13 cellular contexts compared by ENCODE assay signal in the genomic region with DNA sequence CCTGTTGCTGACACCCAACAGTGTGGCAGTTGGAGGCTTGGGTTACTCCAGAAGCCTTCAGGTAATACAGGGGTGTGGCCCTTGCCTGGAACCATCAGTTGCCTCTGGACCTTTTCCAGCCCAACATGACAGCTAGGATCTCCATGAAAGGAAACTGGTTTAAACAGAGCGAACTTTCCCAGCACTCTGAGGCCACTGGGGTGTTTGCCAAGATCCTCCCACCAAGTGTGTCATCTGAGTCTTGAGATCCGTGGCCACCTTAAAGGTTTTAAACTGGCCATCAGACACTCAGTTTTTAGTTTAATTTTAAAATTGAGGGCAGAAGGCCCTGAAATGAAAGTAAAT. TPM values are rescaled to one million over a fixed set of nuclear protein-coding genes. Genes with fewer than 3 reads are reported as not detected.
DNase-seq lines count a peak whose midpoint lies in the region; ATAC-seq and TF ChIP-seq lines count a peak whose summit lies in the region.
"Had no signal": no experiment of that assay in that cellular context is flagged by ENCODE, and none has a peak within 500 bp of the region (broad histone marks: within the 10 kb centered on the region; RNA-seq: fewer than 3 reads in every experiment).

No MANE protein-coding gene starts in this region.

- no peak overlapping the region for H3K4ac ChIP-seq in trophoblast cell (ENCODE audit: low read depth, low read length)

- H3K79me2 ChIP-seq in trophoblast cell (ENCODE audit: control insufficient read depth, insufficient read depth, low read length, poor library complexity), result no peaks in the 10 kb centered on the region

- no peak overlapping the region for H2BK5ac ChIP-seq in trophoblast cell (ENCODE audit: low read depth, low read length, poor library complexity)

- H3K27ac Mint-ChIP-seq in activated T-helper 2 cell treated with anti-CD3 and anti-CD28 coated beads, Interferon-gamma antibody, Interleukin-2, Interleukin-4, amounts not matched to agents 10 μg/mL and 5 μg/mL and 100 μg/mL, durations not matched to agents 14 hours and 24 hours and 36 hours, result no peak overlapping the region
- H3K27ac Mint-ChIP-seq: nephron progenitor cell had no signal

- peak overlapping the region in 3 of 4 donors; percentile 5 to 34 (median 22) for H3K4me3 ChIP-seq in esophagus squamous epithelium
- no peak overlapping the region for H3K4me3 ChIP-seq in trophoblast cell (ENCODE audit: low read depth, low read length)
- H3K4me3 ChIP-seq: tibial nerve had no signal

- H3K4me1 Mint-ChIP-seq in activated T-helper 2 cell treated with anti-CD3 and anti-CD28 coated beads, Interferon-gamma antibody, Interleukin-2, Interleukin-4, amounts not matched to agents 10 μg/mL and 5 μg/mL and 100 μg/mL, durations not matched to agents 14 hours and 24 hours and 36 hours (ENCODE audit: low read depth), result peaks cover 27% of the 10 kb centered on the region

- DNase-seq in ELR (ENCODE audit: low read depth), result peak; percentile 67
- peak; percentile 75 for DNase-seq in RPMI7951 (ENCODE audit: low read depth)
- DNase-seq in esophagus squamous epithelium (lab: John Stamatoyannopoulos, UW), result no peak
- no peak for DNase-seq in trophoblast cell
- DNase-seq in COR-L47 (lab: John Stamatoyannopoulos, UW), result no peak
- no peak for DNase-seq in activated T-helper 2 cell treated with anti-CD3 and anti-CD28 coated beads, Interferon-gamma antibody, Interleukin-2, Interleukin-4, amounts not matched to agents 10 μg/mL and 5 μg/mL and 100 μg/mL, durations not matched to agents 14 hours and 24 hours and 36 hours (ENCODE audit: low spot score)
- DNase-seq in NCI-H524 treated with DMSO at 0.1 percent for 48 hours (lab: John Stamatoyannopoulos, UW), result no peak
- DNase-seq: DMS79 had no signal

- H3K18ac ChIP-seq in trophoblast cell (ENCODE audit: low read length), result no peak overlapping the region

- H3K79me1 ChIP-seq in trophoblast cell (ENCODE audit: low read length), result no peaks in the 10 kb centered on the region

- intact Hi-C loops in esophagus squamous epithelium (cut with DNase I), result loop anchor here (10.0 kb wide), 1 partner anchor 257 kb away; the partner anchor contains the start of gene DUSP12
- intact Hi-C loops in activated T-helper 2 cell treated with anti-CD3 and anti-CD28 coated beads, Interferon-gamma antibody, Interleukin-2, Interleukin-4, amounts not matched to agents 10 μg/mL and 5 μg/mL and 100 μg/mL, durations not matched to agents 14 hours and 24 hours and 36 hours (cut with micrococcal nuclease), result loop anchor here (1.0 to 10.0 kb wide), 3 partner anchors 43 to 547 kb away; no protein-coding TSS in a partner anchor

- H2BK120ac ChIP-seq in trophoblast cell (ENCODE audit: insufficient read depth, low read length, poor library complexity), result no peak overlapping the region

- H3K9ac ChIP-seq in trophoblast cell (ENCODE audit: low read length), result peak overlapping the region; percentile 48

- H2BK12ac ChIP-seq in trophoblast cell (ENCODE audit: low read length), result no peak overlapping the region

- H3K9me3 Mint-ChIP-seq in activated T-helper 2 cell treated with anti-CD3 and anti-CD28 coated beads, Interferon-gamma antibody, Interleukin-2, Interleukin-4, amounts not matched to agents 10 μg/mL and 5 μg/mL and 100 μg/mL, durations not matched to agents 14 hours and 24 hours and 36 hours, result no peaks in the 10 kb centered on the region
- H3K9me3 Mint-ChIP-seq: central memory CD8-positive, alpha-beta T cell; nephron progenitor cell had no signal

- no peak overlapping the region for H2AFZ ChIP-seq in trophoblast cell (ENCODE audit: insufficient read depth, low read length, poor library complexity)

- TF ChIP-seq POLR2A in esophagus squamous epithelium (IDR thresholded peaks at IDR 0.05), result no peak

- H3K4me1 ChIP-seq in esophagus squamous epithelium, result peaks cover 3 to 14% (median 8%) of the 10 kb centered on the region in 3 donors
- H3K4me1 ChIP-seq in trophoblast cell (ENCODE audit: control insufficient read depth in 1 of 2, insufficient read depth in 2 of 2, low read length in 2 of 2), result no peaks in the 10 kb centered on the region

- no peak overlapping the region for H3K4me3 Mint-ChIP-seq in activated T-helper 2 cell treated with anti-CD3 and anti-CD28 coated beads, Interferon-gamma antibody, Interleukin-2, Interleukin-4, amounts not matched to agents 10 μg/mL and 5 μg/mL and 100 μg/mL, durations not matched to agents 14 hours and 24 hours and 36 hours (ENCODE audit: low read depth)
- H3K4me3 Mint-ChIP-seq: central memory CD8-positive, alpha-beta T cell; nephron progenitor cell had no signal

- H3K36me3 Mint-ChIP-seq in activated T-helper 2 cell treated with anti-CD3 and anti-CD28 coated beads, Interferon-gamma antibody, Interleukin-2, Interleukin-4, amounts not matched to agents 10 μg/mL and 5 μg/mL and 100 μg/mL, durations not matched to agents 14 hours and 24 hours and 36 hours (ENCODE audit: low read depth), result no peaks in the 10 kb centered on the region

- 11 to 15% methylated on average over 2 of the region's 2 CpGs for WGBS in esophagus squamous epithelium, 2 donors
- no CpG with 5 or more reads among the region's 2 CpGs for WGBS in trophoblast cell (ENCODE audit: extremely low coverage, insufficient coverage, insufficient read length)

- no peak overlapping the region for H4K91ac ChIP-seq in trophoblast cell (ENCODE audit: low read depth, low read length)

- no peak overlapping the region for H4K8ac ChIP-seq in trophoblast cell (ENCODE audit: low read depth, low read length)

- H3K27me3 ChIP-seq in esophagus squamous epithelium (peaks cover 0 to 69% (median 1%) of the 10 kb centered on the region in 4 donors), trophoblast cell (ENCODE audit: insufficient read depth, low read length) (no peaks in the 10 kb centered on the region)

- H4K12ac ChIP-seq in trophoblast cell (ENCODE audit: low read depth, low read length), result no peak overlapping the region

- H2AK5ac ChIP-seq in trophoblast cell (ENCODE audit: low read length), result no peak overlapping the region

- no peak for ATAC-seq in HG02970 (IDR thresholded peaks at IDR 0.05; ENCODE audit: low FRiP score, unreplicated experiment)

- peaks cover 43% of the 10 kb centered on the region for H3K27me3 Mint-ChIP-seq in activated T-helper 2 cell treated with anti-CD3 and anti-CD28 coated beads, Interferon-gamma antibody, Interleukin-2, Interleukin-4, amounts not matched to agents 10 μg/mL and 5 μg/mL and 100 μg/mL, durations not matched to agents 14 hours and 24 hours and 36 hours (ENCODE audit: low read depth)

- no peaks in the 10 kb centered on the region for H3K36me3 ChIP-seq in esophagus squamous epithelium
- no peaks in the 10 kb centered on the region for H3K36me3 ChIP-seq in trophoblast cell (ENCODE audit: control insufficient read depth in 1 of 2, insufficient read depth in 2 of 2, low read length in 2 of 2)
- H3K36me3 ChIP-seq: tibial nerve had no signal

- no peak overlapping the region for H3K23ac ChIP-seq in trophoblast cell (ENCODE audit: low read length)

- H3K9me3 ChIP-seq in esophagus squamous epithelium (no peaks in the 10 kb centered on the region), trophoblast cell (ENCODE audit: insufficient read depth, low read depth, low read length) (no peaks in the 10 kb centered on the region)
- H3K9me3 ChIP-seq: tibial nerve had no signal

- H3K27ac ChIP-seq in esophagus squamous epithelium (peak overlapping the region in 2 of 4 donors; percentile 48 to 62), trophoblast cell (ENCODE audit: low read depth, low read length) (no peak overlapping the region)

- no peak overlapping the region for H3K4me2 ChIP-seq in trophoblast cell (ENCODE audit: low read length)

- no peak overlapping the region for H3K14ac ChIP-seq in trophoblast cell (ENCODE audit: low read length)

- TF ChIP-seq CTCF in esophagus squamous epithelium (IDR thresholded peaks at IDR 0.05), result no peak

RNA-seq across cellular contexts. Expression of gene FCGR2A, which starts 17.8 kb away (rescaled TPM):
- total RNA-seq in RPMI7951 (2014; rRNA removed; shearing (Covaris generic)), result 0.68 and 2.9 TPM in 2 replicates
- 10 to 100 TPM in 2 of 4 donors, 1 to 10 TPM in 2; 4.3 to 33.9 (median 19.6) TPM for total RNA-seq in esophagus squamous epithelium
- polyA plus RNA-seq in trophoblast cell (2013), result 0.01 and 0.07 TPM in 2 replicates
- 0.50 and 0.60 TPM in 2 replicates for total RNA-seq in activated T-helper 2 cell treated with anti-CD3 and anti-CD28 coated beads, Interferon-gamma antibody, Interleukin-2, Interleukin-4, amounts not matched to agents 10 μg/mL and 5 μg/mL and 100 μg/mL, durations not matched to agents 14 hours and 24 hours and 36 hours
- total RNA-seq: T-helper 1 cell treated with Interleukin-12 subunit alpha and Interleukin-12 subunit beta and Interleukin-4 antibody, amounts not matched to agents 30 ng/mL and 1 ng/mL, for 36 hours had no signal

RNA-seq across cellular contexts. Expression of gene HSPA6, which starts 36.9 kb away (rescaled TPM):
- 0.12 TPM in 1 of 2 replicates, not detected in the other for total RNA-seq in RPMI7951 (2014; rRNA removed; shearing (Covaris generic))
- 1 to 10 TPM; 1.3 to 4.2 (median 3.2) TPM for total RNA-seq in esophagus squamous epithelium
- polyA plus RNA-seq in trophoblast cell (2013), result 2.1 and 2.6 TPM in 2 replicates
- 4.4 and 4.9 TPM in 2 replicates for total RNA-seq in activated T-helper 2 cell treated with anti-CD3 and anti-CD28 coated beads, Interferon-gamma antibody, Interleukin-2, Interleukin-4, amounts not matched to agents 10 μg/mL and 5 μg/mL and 100 μg/mL, durations not matched to agents 14 hours and 24 hours and 36 hours

Comparison
In these comparisons a context has a peak if more than half of its experiments do, and no peak if none do; other contexts are left out.
1. DNase-seq: peak in ELR (single experiment) and RPMI7951 (single experiment); none in esophagus squamous epithelium (single experiment), trophoblast cell (0 of 2), COR-L47 (single experiment), activated T-helper 2 cell treated with anti-CD3 and anti-CD28 coated beads, Interferon-gamma antibody, Interleukin-2, Interleukin-4, amounts not matched to agents 10 μg/mL and 5 μg/mL and 100 μg/mL, durations not matched to agents 14 hours and 24 hours and 36 hours (single experiment) and NCI-H524 treated with DMSO at 0.1 percent for 48 hours (single experiment).